9 cellular contexts compared by ENCODE assay signal in the genomic region with DNA sequence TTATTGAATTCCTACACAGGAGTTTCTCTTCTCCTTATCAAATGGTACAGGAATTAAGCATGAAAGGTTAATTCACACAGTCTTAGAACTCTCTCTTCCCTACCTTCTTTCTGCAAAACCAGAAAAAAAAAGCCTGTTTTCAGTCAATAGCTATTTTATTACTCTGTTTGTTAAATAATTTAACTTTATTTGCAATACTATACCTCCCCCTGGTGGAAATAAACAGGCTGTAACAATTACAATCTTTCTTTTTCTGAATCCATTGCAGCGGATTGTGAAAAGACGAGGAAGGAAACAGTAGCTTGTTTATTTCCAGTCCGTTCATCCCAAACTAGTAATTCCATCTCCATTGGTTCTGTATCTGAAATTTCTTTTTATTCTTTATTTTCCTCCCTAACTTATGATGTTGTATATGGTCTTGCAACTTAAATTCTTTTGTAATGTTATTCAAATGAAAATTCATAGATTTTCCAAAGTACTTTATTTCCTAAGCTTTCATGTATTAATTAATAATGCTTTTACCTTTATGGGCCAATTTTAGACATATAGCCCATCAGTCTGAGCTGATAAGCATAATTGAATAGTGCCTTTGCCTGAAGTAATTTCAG.
DNase-seq lines count a peak whose midpoint lies in the region; ATAC-seq and TF ChIP-seq lines count a peak whose summit lies in the region.
"Had no signal": no experiment of that assay in that cellular context is flagged by ENCODE, and none has a peak within 500 bp of the region (broad histone marks: within the 10 kb centered on the region; RNA-seq: fewer than 3 reads in every experiment).

No MANE protein-coding gene starts in this region.

- TF ChIP-seq CTCF in Loucy (conservative IDR thresholded peaks at IDR 0.05; ENCODE audit: low read length): peak; percentile 74
- peak; percentile 83 for TF ChIP-seq CTCF in SK-N-SH (IDR thresholded peaks at IDR 0.05)
- TF ChIP-seq CTCF in suprapubic skin (IDR thresholded peaks at IDR 0.05): peak; percentile 49 to 80
- TF ChIP-seq CTCF in GM20000 (IDR thresholded peaks at IDR 0.05; ENCODE audit: extremely low read depth, missing control alignments): no peak

- POLR2A ChIA-PET in SK-N-SH (lab: Yijun Ruan, JAX): interaction anchor here (0.6 to 1.4 kb wide), 2 partner anchors 10 to 211 kb away, joined by 3 to 4 read pairs; no protein-coding TSS in a partner anchor

- H3K9me2 ChIP-seq in Loucy (replicated peaks; ENCODE audit: low read depth, low read length) (no peaks in the 10 kb centered on the region), SK-N-SH (no peaks in the 10 kb centered on the region)

- H3F3A ChIP-seq in Loucy (ENCODE audit: low read depth): no peaks in the 10 kb centered on the region
- H3F3A ChIP-seq in SK-N-SH (replicated peaks; ENCODE audit: insufficient read depth): no peaks in the 10 kb centered on the region

- no peaks in the 10 kb centered on the region for H4K20me1 ChIP-seq in Loucy (ENCODE audit: insufficient read depth, low read length, poor library complexity, severe bottlenecking)
- H4K20me1 ChIP-seq in SK-N-SH (ENCODE audit: insufficient read depth): no peaks in the 10 kb centered on the region

- no peak for TF ChIP-seq EP300 in SK-N-SH (IDR thresholded peaks at IDR 0.05; ENCODE audit: borderline replicate concordance in 1 of 2, low read depth in 1 of 2, low read length in 1 of 2)
- no peak for TF ChIP-seq EP300 in suprapubic skin (IDR thresholded peaks at IDR 0.05)

- H3K9me3 ChIP-seq in Loucy (ENCODE audit: insufficient read depth, low read depth, low read length) (no peaks in the 10 kb centered on the region), SK-N-SH (no peaks in the 10 kb centered on the region), suprapubic skin (no peaks in the 10 kb centered on the region)

- no peak for TF ChIP-seq POLR2A in suprapubic skin (IDR thresholded peaks at IDR 0.05)

- CTCF ChIA-PET in SK-N-SH (lab: Yijun Ruan, JAX): interaction anchor here (0.6 to 17.7 kb wide), 57 partner anchors 8 to 1582 kb away, joined by 3 to 262 read pairs (median 3); partner anchors contain the start of gene ARL4C

- 5% methylated on average over 3 of the region's 3 CpGs for WGBS in SK-N-SH (ENCODE audit: low lambda C conversion rate)
- 1% methylated on average over 3 of the region's 3 CpGs for WGBS in suprapubic skin

- H3K4me3 ChIP-seq in Loucy (ENCODE audit: low read length, poor library complexity, severe bottlenecking) (no peak overlapping the region), SK-N-SH (ENCODE audit: low read depth in 2 of 2, low read length in 1 of 2) (no peak overlapping the region; a peak in 1 of 4 replicates), suprapubic skin (no peak overlapping the region)

- H3K79me2 ChIP-seq in Loucy (ENCODE audit: insufficient read depth, low read length) (no peaks in the 10 kb centered on the region), SK-N-SH (ENCODE audit: insufficient read depth) (no peaks in the 10 kb centered on the region)

- TF ChIP-seq RAD21 in SK-N-SH (IDR thresholded peaks at IDR 0.05; ENCODE audit: low read length): peak; percentile 87

- H3K27ac ChIP-seq in SK-N-SH (ENCODE audit: low read depth in 2 of 2, low read length in 1 of 2) (no peak overlapping the region), suprapubic skin (no peak overlapping the region)

- no peaks in the 10 kb centered on the region for H3K36me3 ChIP-seq in Loucy (ENCODE audit: insufficient read depth, low read length)
- H3K36me3 ChIP-seq in SK-N-SH (replicated peaks in 1 of 2; ENCODE audit: control insufficient read depth in 1 of 2, insufficient read depth in 2 of 2, low read length in 1 of 2): no peaks in the 10 kb centered on the region
- no peaks in the 10 kb centered on the region for H3K36me3 ChIP-seq in suprapubic skin

- no peak overlapping the region for H3K9ac ChIP-seq in Loucy (ENCODE audit: low read depth, low read length, poor library complexity, severe bottlenecking)
- H3K9ac ChIP-seq in SK-N-SH: no peak overlapping the region

- H3K4me1 ChIP-seq in Loucy (ENCODE audit: insufficient read depth, low read length, poor library complexity, severe bottlenecking): no peaks in the 10 kb centered on the region
- H3K4me1 ChIP-seq in SK-N-SH (ENCODE audit: control insufficient read depth in 1 of 2, insufficient read depth in 2 of 2, low read depth in 1 of 2, low read length in 1 of 2): no peaks in the 10 kb centered on the region
- no peaks in the 10 kb centered on the region for H3K4me1 ChIP-seq in suprapubic skin

- no peaks in the 10 kb centered on the region for H3K27me3 ChIP-seq in Loucy (ENCODE audit: insufficient read depth, low read length, poor library complexity, severe bottlenecking)
- no peaks in the 10 kb centered on the region for H3K27me3 ChIP-seq in SK-N-SH (ENCODE audit: insufficient read depth)
- H3K27me3 ChIP-seq in suprapubic skin: peaks cover 8% of the 10 kb centered on the region

- H2AFZ ChIP-seq in Loucy (ENCODE audit: low read length): no peak overlapping the region
- peak overlapping the region; percentile 66 for H2AFZ ChIP-seq in SK-N-SH (ENCODE audit: low read depth)

- H3K4me2 ChIP-seq in Loucy (ENCODE audit: low read depth, low read length, poor library complexity, severe bottlenecking) (no peak overlapping the region), SK-N-SH (no peak overlapping the region)

- DNase-seq in DMS153 treated with DMSO at 0.1 percent for 48 hours (lab: John Stamatoyannopoulos, UW; ENCODE audit: unreplicated experiment): peak; percentile 65
- DNase-seq in SK-N-SH: peak; percentile 51
- peak; percentile 73 for DNase-seq in globus pallidus (ENCODE audit: low spot score)
- DNase-seq in suprapubic skin (ENCODE audit: low spot score in 2 of 2): no peak
- DNase-seq in GM20000 (ENCODE audit: low spot score): no peak

- ATAC-seq in HG03442 (IDR thresholded peaks at IDR 0.05; ENCODE audit: unreplicated experiment): no peak
- ATAC-seq in HG03025 (IDR thresholded peaks at IDR 0.05; ENCODE audit: low FRiP score, unreplicated experiment): no peak
- ATAC-seq: naive thymus-derived CD4-positive, alpha-beta T cell had no signal

TF ChIP-seq in SK-N-SH, 30 proteins besides CTCF, POLR2A, EP300 and RAD21:
- TF ChIP-seq SIN3A (IDR thresholded peaks at IDR 0.05; ENCODE audit: borderline replicate concordance, low read depth, low read length): no peak
- peak; percentile 67 for TF ChIP-seq SMC3 (IDR thresholded peaks at IDR 0.05; ENCODE audit: low read depth, low read length)

Comparison
In these comparisons a context has a peak if more than half of its experiments do, and no peak if none do; other contexts are left out.
1. DNase-seq: peak in DMS153 treated with DMSO at 0.1 percent for 48 hours (single experiment), SK-N-SH (single experiment) and globus pallidus (single experiment); none in suprapubic skin (0 of 2) and GM20000 (single experiment).